ENCODE assay signal across 15 cellular contexts in the genomic region with DNA sequence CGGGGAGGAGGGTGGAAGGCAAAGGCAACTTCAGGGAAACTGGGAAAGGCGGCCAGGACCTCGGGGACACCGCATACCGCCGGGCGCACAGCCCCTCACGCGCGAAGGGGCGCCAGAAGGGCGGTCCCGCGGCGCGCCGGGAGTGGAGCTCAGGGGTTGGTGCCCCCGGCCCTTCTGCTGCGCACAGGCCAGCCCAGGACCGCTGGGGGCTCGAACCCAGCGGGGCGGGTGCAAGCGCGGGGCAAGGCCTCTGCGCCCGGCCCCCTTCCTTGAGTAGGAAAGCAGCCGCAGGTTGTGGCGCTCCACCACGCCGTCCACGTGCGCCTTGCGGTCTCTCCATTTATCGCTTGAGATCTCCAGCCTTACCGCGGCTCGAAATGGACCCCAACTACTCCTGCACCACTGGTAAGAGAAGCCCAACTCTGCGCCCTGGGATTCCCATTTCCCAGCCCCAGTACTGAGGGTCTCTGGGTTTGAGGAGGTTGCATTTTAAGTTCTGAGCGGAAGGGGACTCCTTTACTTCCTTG. TPM values are rescaled to one million over a fixed set of nuclear protein-coding genes. Genes with fewer than 3 reads are reported as not detected.
DNase-seq lines count a peak whose midpoint lies in the region; ATAC-seq, FAIRE-seq and TF ChIP-seq lines count a peak whose summit lies in the region.
"Had no signal": no experiment of that assay in that cellular context is flagged by ENCODE, and none has a peak within 500 bp of the region (broad histone marks: within the 10 kb centered on the region; RNA-seq: fewer than 3 reads in every experiment).

No MANE protein-coding gene starts in this region.

- H3K9ac ChIP-seq in HepG2 (ENCODE audit: insufficient read depth, low read depth, low read length): no peak overlapping the region
- H3K9ac ChIP-seq: KMS-11 had no signal

- H4K20me1 ChIP-seq in HepG2 (ENCODE audit: insufficient read depth, low read length): no peaks in the 10 kb centered on the region

- intact Hi-C loops in CD4-positive, alpha-beta T cell (cut with DNase I, micrococcal nuclease): no loop called here
- intact Hi-C loops in ascending aorta (cut with DNase I): loop anchor here (10.0 kb wide), 1 partner anchor 549 kb away; a partner anchor contains a TSS
- intact Hi-C loops in HepG2 (cut with micrococcal nuclease; ENCODE audit: unreplicated experiment): no loop called here

- peak; percentile 23 for ATAC-seq in CD4-positive, alpha-beta T cell (ENCODE audit: poor library complexity)
- peak; percentile 30 to 31 for ATAC-seq in naive thymus-derived CD8-positive, alpha-beta T cell
- ATAC-seq in HG02973 (IDR thresholded peaks at IDR 0.05; ENCODE audit: unreplicated experiment) (no peak), HepG2 (no peak)
- ATAC-seq: pancreas had no signal

- peaks cover 95% of the 10 kb centered on the region for H3K27me3 Mint-ChIP-seq in CD4-positive, alpha-beta T cell
- H3K27me3 Mint-ChIP-seq in HFFc6 (ENCODE audit: insufficient read depth) (peaks cover 63% of the 10 kb centered on the region), chondrocyte (ENCODE audit: low read depth) (peaks cover 57% of the 10 kb centered on the region)
- H3K27me3 Mint-ChIP-seq in naive thymus-derived CD8-positive, alpha-beta T cell: peaks cover 57 to 100% (median 72%) of the 10 kb centered on the region in 5 donors

- H3K9me3 Mint-ChIP-seq in CD4-positive, alpha-beta T cell: no peaks in the 10 kb centered on the region
- H3K9me3 Mint-ChIP-seq in HFFc6 (no peaks in the 10 kb centered on the region), chondrocyte (ENCODE audit: low read depth) (no peaks in the 10 kb centered on the region)
- H3K9me3 Mint-ChIP-seq in naive thymus-derived CD8-positive, alpha-beta T cell: no peaks in the 10 kb centered on the region

- no peak for TF ChIP-seq POLR2A in HepG2 (IDR thresholded peaks at IDR 0.05; ENCODE audit: insufficient read depth in 1 of 2, low read depth in 2 of 2, low read length in 2 of 2)
- no peak for TF ChIP-seq POLR2A in tibial nerve (IDR thresholded peaks at IDR 0.05)

- no peaks in the 10 kb centered on the region for H3K36me3 Mint-ChIP-seq in CD4-positive, alpha-beta T cell (ENCODE audit: low read depth)
- H3K36me3 Mint-ChIP-seq in HFFc6 (ENCODE audit: low read depth) (no peaks in the 10 kb centered on the region; the same call in 1 of the 2 replicates), chondrocyte (ENCODE audit: low read depth) (no peaks in the 10 kb centered on the region)
- peaks cover 0 to 2% (median 0%) of the 10 kb centered on the region in 3 donors for H3K36me3 Mint-ChIP-seq in naive thymus-derived CD8-positive, alpha-beta T cell
- H3K36me3 Mint-ChIP-seq: CD4-positive, CD25-positive, alpha-beta regulatory T cell had no signal

- CTCF ChIA-PET in CD4-positive, alpha-beta T cell (lab: Charles Lee): no interaction called here
- CTCF ChIA-PET in HepG2 (lab: Yijun Ruan, JAX; ENCODE audit: low intra/inter-chr PET ratio, low total read pairs): no interaction called here

- no TSS peak for BruUV-seq in HepG2 (replicated peaks; lab: Mats Ljungman, UMichigan)

- H3K27ac ChIP-seq in CD4-positive, alpha-beta T cell (ENCODE audit: low read depth, low read length): no peak overlapping the region
- H3K27ac ChIP-seq in ascending aorta: no peak overlapping the region
- H3K27ac ChIP-seq in HepG2 (ENCODE audit: extremely low read length, insufficient read depth, low read length): no peak overlapping the region
- peak overlapping the region in 2 of 4 donors; percentile 10 to 40 for H3K27ac ChIP-seq in tibial nerve
- H3K27ac ChIP-seq: KMS-11, pancreas had no signal

- TF ChIP-seq CTCF in CD4-positive, alpha-beta T cell (IDR thresholded peaks at IDR 0.05): no peak
- TF ChIP-seq CTCF in HFFc6 (IDR thresholded peaks at IDR 0.05): no peak
- TF ChIP-seq CTCF in chondrocyte (IDR thresholded peaks at IDR 0.05): no peak
- no peak for TF ChIP-seq CTCF in ascending aorta (IDR thresholded peaks at IDR 0.05)
- TF ChIP-seq CTCF in HepG2 (CRISPR knock-in tag; IDR thresholded peaks at IDR 0.05): no peak
- TF ChIP-seq CTCF in tibial nerve (IDR thresholded peaks at IDR 0.05): no peak

- no peak for TF ChIP-seq RAD21 in HepG2 (CRISPR knock-in tag; IDR thresholded peaks at IDR 0.05)

- H3K36me3 ChIP-seq in ascending aorta (no peaks in the 10 kb centered on the region), HepG2 (replicated peaks in 1 of 2; ENCODE audit: control insufficient read depth in 1 of 2, insufficient read depth in 2 of 2, low read length in 2 of 2) (no peaks in the 10 kb centered on the region), tibial nerve (no peaks in the 10 kb centered on the region)
- H3K36me3 ChIP-seq: pancreas had no signal

- H3K4me1 ChIP-seq in ascending aorta: peaks cover 12 to 15% of the 10 kb centered on the region in 2 donors
- H3K4me1 ChIP-seq in HepG2 (ENCODE audit: insufficient read depth, low read length): peaks cover 33% of the 10 kb centered on the region
- peaks cover 0 to 70% (median 23%) of the 10 kb centered on the region in 4 donors for H3K4me1 ChIP-seq in tibial nerve

- no peak for DNase-seq in CD4-positive, alpha-beta T cell
- DNase-seq in HFFc6 (no peak), chondrocyte (ENCODE audit: low spot score) (no peak), ascending aorta (ENCODE audit: low spot score in 2 of 2) (no peak), HepG2 (ENCODE audit: low spot score) (no peak), tibial nerve (ENCODE audit: low spot score in 2 of 2) (no peak)
- DNase-seq in naive thymus-derived CD8-positive, alpha-beta T cell: no peak
- DNase-seq: activated CD4-positive, CD25-positive, alpha-beta regulatory T cell treated with anti-CD3 and anti-CD28 coated beads, Interleukin-2, amount 50 U/mL, for 72 hours; CD4-positive, CD25-positive, alpha-beta regulatory T cell; pancreas; stimulated activated CD4-positive, alpha-beta T cell treated with anti-CD3 and anti-CD28 coated beads, Interleukin-4, amount 100 ng/mL, for 1 hour had no signal

- no peak for TF ChIP-seq EP300 in HepG2 (IDR thresholded peaks at IDR 0.05; ENCODE audit: low read depth in 2 of 2, low read length in 2 of 2)
- no peak for TF ChIP-seq EP300 in HepG2 (CRISPR knock-in tag; IDR thresholded peaks at IDR 0.05; ENCODE audit: borderline replicate concordance)
- no peak for TF ChIP-seq EP300 in tibial nerve (IDR thresholded peaks at IDR 0.05)

- in situ Hi-C loops in HepG2 (cut with HindIII; ENCODE audit: extremely low pct_ligation_motif_present, low pct_unique_long_range_greater_than_20kb): no loop called here

- no peak for FAIRE-seq in HepG2 (lab: Jason Lieb, UNC)
- FAIRE-seq: pancreas had no signal

- H3K27me3 ChIP-seq in CD4-positive, alpha-beta T cell (ENCODE audit: control insufficient read depth, insufficient read depth, low read length): peaks cover 91% of the 10 kb centered on the region
- no peaks in the 10 kb centered on the region for H3K27me3 ChIP-seq in ascending aorta
- peaks cover 10 to 85% of the 10 kb centered on the region in 2 experiments; a peak in 4 of 5 replicates for H3K27me3 ChIP-seq in HepG2 (ENCODE audit: control insufficient read depth in 1 of 2, insufficient read depth in 2 of 2, low read length in 2 of 2)
- peaks cover 0 to 47% of the 10 kb centered on the region in 2 donors for H3K27me3 ChIP-seq in tibial nerve
- H3K27me3 ChIP-seq: pancreas had no signal

- H3K9me3 ChIP-seq in CD4-positive, alpha-beta T cell (ENCODE audit: control insufficient read depth, low read length): no peaks in the 10 kb centered on the region
- H3K9me3 ChIP-seq in ascending aorta (no peaks in the 10 kb centered on the region), HepG2 (ENCODE audit: low read length) (no peaks in the 10 kb centered on the region), tibial nerve (no peaks in the 10 kb centered on the region)
- H3K9me3 ChIP-seq: pancreas had no signal

- H3K79me2 ChIP-seq in HepG2 (ENCODE audit: insufficient read depth, low read length): no peaks in the 10 kb centered on the region

- WGBS in HepG2 (ENCODE audit: low lambda C conversion rate): 77% methylated on average over 32 of the region's 40 CpGs
- WGBS in tibial nerve, 2 donors: 28 to 37% methylated on average over 39 of the region's 40 CpGs

- no peak overlapping the region for H2AFZ ChIP-seq in HepG2 (ENCODE audit: low read length)

- H3K4me1 Mint-ChIP-seq in CD4-positive, alpha-beta T cell (ENCODE audit: low read depth): peaks cover 56% of the 10 kb centered on the region
- H3K4me1 Mint-ChIP-seq in HFFc6 (ENCODE audit: low read depth): peaks cover 23% of the 10 kb centered on the region
- H3K4me1 Mint-ChIP-seq in chondrocyte (ENCODE audit: low read depth): peaks cover 22% of the 10 kb centered on the region
- H3K4me1 Mint-ChIP-seq in naive thymus-derived CD8-positive, alpha-beta T cell: peaks cover 23 to 55% (median 36%) of the 10 kb centered on the region in 4 donors

- POLR2A ChIA-PET in CD4-positive, alpha-beta T cell (lab: Charles Lee): no interaction called here
- POLR2A ChIA-PET in naive thymus-derived CD8-positive, alpha-beta T cell (lab: Charles Lee): interaction anchor here (0.6 to 2.2 kb wide), 2 partner anchors 12 to 48 kb away, joined by 3 to 6 read pairs; no protein-coding TSS in a partner anchor
- POLR2A ChIA-PET in HepG2 (lab: Yijun Ruan, JAX): no interaction called here

- H3K27ac Mint-ChIP-seq in CD4-positive, alpha-beta T cell: no peak overlapping the region
- H3K27ac Mint-ChIP-seq in HFFc6 (no peak overlapping the region), chondrocyte (ENCODE audit: unreplicated experiment) (no peak overlapping the region)
- peak overlapping the region in 1 of 10 donors; percentile 74 for H3K27ac Mint-ChIP-seq in naive thymus-derived CD8-positive, alpha-beta T cell

- no peak overlapping the region for H3K4me3 ChIP-seq in ascending aorta
- H3K4me3 ChIP-seq in HepG2 (replicated peaks in 1 of 3; ENCODE audit: insufficient read depth in 1 of 3, low read depth in 2 of 3, low read length in 3 of 3): no peak overlapping the region
- peak overlapping the region in 2 of 4 donors; percentile 20 to 37 for H3K4me3 ChIP-seq in tibial nerve
- H3K4me3 ChIP-seq: pancreas had no signal

- peak overlapping the region; percentile 68 for H3K4me3 Mint-ChIP-seq in CD4-positive, alpha-beta T cell
- peak overlapping the region; percentile 83; the same call in 1 of the 2 replicates for H3K4me3 Mint-ChIP-seq in HFFc6
- H3K4me3 Mint-ChIP-seq in chondrocyte (ENCODE audit: unreplicated experiment): peak overlapping the region; percentile 67
- peak overlapping the region; percentile 53 to 86 (median 66) for H3K4me3 Mint-ChIP-seq in naive thymus-derived CD8-positive, alpha-beta T cell

- no peak overlapping the region for H3K4me2 ChIP-seq in HepG2 (ENCODE audit: low read depth, low read length)
- H3K4me2 ChIP-seq: KMS-11 had no signal

RNA-seq across cellular contexts. Expression of a gene that starts 3.0 kb away (rescaled TPM):
- total RNA-seq in CD4-positive, alpha-beta T cell: not detected
- 1 to 10 TPM in 1 of 6 experiments, under 1 TPM in 1, not detected in 4; 0.50 to 1.5 TPM for total RNA-seq in HFFc6 (2021; fragmentation: NEBNext Ultra II Directional; extraction: Animal tissue kit (Norgen Biotek cat#: 25700))
- 1.1 TPM in 1 of 3 replicates, not detected in the others for total RNA-seq in chondrocyte
- not detected for total RNA-seq in naive thymus-derived CD8-positive, alpha-beta T cell
- polyA plus RNA-seq in naive thymus-derived CD8-positive, alpha-beta T cell: not detected
- 183 TPM for total RNA-seq in ascending aorta
- 10.4 and 14.0 TPM in 2 replicates for total RNA-seq in HepG2 (2016; rRNA removed; fragmentation: Illumina TruSeq; extraction: Trizol)
- total RNA-seq in HepG2 (2016; cell fraction: cytosol; rRNA removed; fragmentation: Illumina TruSeq; extraction: Trizol; ENCODE audit: low read depth): 1.2 and 6.7 TPM in 2 replicates
- total RNA-seq in HepG2 (2016; cell fraction: insoluble cytoplasmic fraction; rRNA removed; fragmentation: Illumina TruSeq; extraction: Trizol): 11.0 and 11.9 TPM in 2 replicates
- total RNA-seq in HepG2 (2016; cell fraction: membrane; rRNA removed; fragmentation: Illumina TruSeq; extraction: Trizol): 3.9 and 4.7 TPM in 2 replicates
- total RNA-seq in HepG2 (2016; cell fraction: nucleus; rRNA removed; fragmentation: Illumina TruSeq; extraction: Trizol): 2.4 and 4.5 TPM in 2 replicates
- polyA plus RNA-seq in HepG2 (2011; rRNA removed): 4.8 and 8.3 TPM in 2 replicates
- polyA plus RNA-seq in HepG2 (2011; cell fraction: cytosol; rRNA removed): 5.8 and 10.7 TPM in 2 replicates
- polyA plus RNA-seq in HepG2 (2011; cell fraction: nucleus; rRNA removed): 2.9 and 3.7 TPM in 2 replicates
- 4.1 and 6.6 TPM in 2 replicates for polyA plus RNA-seq in HepG2 (2012)
- 3.5 TPM in 2 replicates for polyA plus RNA-seq in HepG2 (2016; cell fraction: cytosol; fragmentation: Illumina TruSeq; extraction: Trizol; ENCODE audit: low read depth)
- 12.3 and 12.6 TPM in 2 replicates for polyA plus RNA-seq in HepG2 (2016; cell fraction: insoluble cytoplasmic fraction; fragmentation: Illumina TruSeq; extraction: Trizol; ENCODE audit: low read depth)
- 6.3 and 7.2 TPM in 2 replicates for polyA plus RNA-seq in HepG2 (2016; cell fraction: membrane; fragmentation: Illumina TruSeq; extraction: Trizol; ENCODE audit: low read depth)
- polyA plus RNA-seq in HepG2 (2016; cell fraction: nucleus; fragmentation: Illumina TruSeq; extraction: Trizol; ENCODE audit: insufficient read depth, low read depth): 10.5 and 12.1 TPM in 2 replicates
- polyA minus RNA-seq in HepG2 (2011; rRNA and poly(A)+ RNA removed; ENCODE audit: low replicate concordance): 9.5 TPM in 1 of 2 replicates, not detected in the other
- 2.8 TPM in 1 of 2 replicates, not detected in the other for polyA minus RNA-seq in HepG2 (2011; cell fraction: cytosol; rRNA and poly(A)+ RNA removed)
- polyA minus RNA-seq in HepG2 (2011; cell fraction: nucleus; rRNA and poly(A)+ RNA removed): 1.5 TPM in 1 of 2 replicates, not detected in the other
- total RNA-seq in tibial nerve: 100 to 1,000 TPM in 1 of 4 donors, 10 to 100 TPM in 2, not detected in 1; 18.8 to 365 (median 93.3) TPM
- total RNA-seq: CD4-positive, CD25-positive, alpha-beta regulatory T cell had no signal
- polyA plus RNA-seq: CD4-positive, CD25-positive, alpha-beta regulatory T cell had no signal

RNA-seq across cellular contexts. Expression of a gene that starts 3.0 kb away (rescaled TPM):
- total RNA-seq in CD4-positive, alpha-beta T cell: not detected
- under 1 TPM in 5 of 6 experiments, not detected in 1; 0.21 to 0.41 (median 0.28) TPM for total RNA-seq in HFFc6 (2021; fragmentation: NEBNext Ultra II Directional; extraction: Animal tissue kit (Norgen Biotek cat#: 25700))
- total RNA-seq in chondrocyte (0.35 to 0.59 TPM in 2 of 3 replicates, not detected in the other), ascending aorta (105 TPM), HepG2 (2016; rRNA removed; fragmentation: Illumina TruSeq; extraction: Trizol) (4.6 and 5.5 TPM in 2 replicates), tibial nerve (100 to 1,000 TPM in 1 of 4 donors, 10 to 100 TPM in 3; 38.5 to 103 (median 53.2) TPM)
- total RNA-seq in naive thymus-derived CD8-positive, alpha-beta T cell: not detected
- polyA plus RNA-seq in naive thymus-derived CD8-positive, alpha-beta T cell: not detected
- 3.8 and 10.7 TPM in 2 replicates for total RNA-seq in HepG2 (2016; cell fraction: cytosol; rRNA removed; fragmentation: Illumina TruSeq; extraction: Trizol; ENCODE audit: low read depth)
- 4.5 and 5.2 TPM in 2 replicates for total RNA-seq in HepG2 (2016; cell fraction: insoluble cytoplasmic fraction; rRNA removed; fragmentation: Illumina TruSeq; extraction: Trizol)
- total RNA-seq in HepG2 (2016; cell fraction: membrane; rRNA removed; fragmentation: Illumina TruSeq; extraction: Trizol): 4.8 and 6.1 TPM in 2 replicates
- 1.6 and 1.9 TPM in 2 replicates for total RNA-seq in HepG2 (2016; cell fraction: nucleus; rRNA removed; fragmentation: Illumina TruSeq; extraction: Trizol)
- polyA plus RNA-seq in HepG2 (2011; rRNA removed): not detected in 2 replicates
- 0.17 TPM in 1 of 2 replicates, not detected in the other for polyA plus RNA-seq in HepG2 (2011; cell fraction: cytosol; rRNA removed)
- polyA plus RNA-seq in HepG2 (2011; cell fraction: nucleus; rRNA removed): not detected in 2 replicates
- polyA plus RNA-seq in HepG2 (2012): not detected in 2 replicates
- 4.5 and 9.2 TPM in 2 replicates for polyA plus RNA-seq in HepG2 (2016; cell fraction: cytosol; fragmentation: Illumina TruSeq; extraction: Trizol; ENCODE audit: low read depth)
- 5.1 and 5.3 TPM in 2 replicates for polyA plus RNA-seq in HepG2 (2016; cell fraction: insoluble cytoplasmic fraction; fragmentation: Illumina TruSeq; extraction: Trizol; ENCODE audit: low read depth)
- 4.1 and 7.0 TPM in 2 replicates for polyA plus RNA-seq in HepG2 (2016; cell fraction: membrane; fragmentation: Illumina TruSeq; extraction: Trizol; ENCODE audit: low read depth)
- 2.3 and 3.0 TPM in 2 replicates for polyA plus RNA-seq in HepG2 (2016; cell fraction: nucleus; fragmentation: Illumina TruSeq; extraction: Trizol; ENCODE audit: insufficient read depth, low read depth)
- polyA minus RNA-seq in HepG2 (2011; rRNA and poly(A)+ RNA removed; ENCODE audit: low replicate concordance): not detected in 2 replicates
- not detected in 2 replicates for polyA minus RNA-seq in HepG2 (2011; cell fraction: cytosol; rRNA and poly(A)+ RNA removed)
- polyA minus RNA-seq in HepG2 (2011; cell fraction: nucleus; rRNA and poly(A)+ RNA removed): not detected in 2 replicates
- total RNA-seq: CD4-positive, CD25-positive, alpha-beta regulatory T cell had no signal
- polyA plus RNA-seq: CD4-positive, CD25-positive, alpha-beta regulatory T cell had no signal

RNA-seq across cellular contexts. Expression of a gene that starts 9.9 kb away (rescaled TPM):
- total RNA-seq in CD4-positive, alpha-beta T cell: 1 to 10 TPM; 2.5 to 2.9 TPM
- total RNA-seq in HFFc6 (2021; fragmentation: NEBNext Ultra II Directional; extraction: Animal tissue kit (Norgen Biotek cat#: 25700)): 100 to 1,000 TPM; 192 to 469 (median 458) TPM
- 23.2 to 35.8 TPM (median 31.4 TPM) in 3 replicates for total RNA-seq in chondrocyte
- 1 to 10 TPM; 1.3 to 1.6 TPM for total RNA-seq in naive thymus-derived CD8-positive, alpha-beta T cell
- 10 to 100 TPM in 2 of 3 donors, 1 to 10 TPM in 1; 7.1 to 21.9 (median 10.5) TPM for polyA plus RNA-seq in naive thymus-derived CD8-positive, alpha-beta T cell
- total RNA-seq in ascending aorta: 456 TPM
- 1,072 and 1,398 TPM in 2 replicates for total RNA-seq in HepG2 (2016; rRNA removed; fragmentation: Illumina TruSeq; extraction: Trizol)
- total RNA-seq in HepG2 (2016; cell fraction: cytosol; rRNA removed; fragmentation: Illumina TruSeq; extraction: Trizol; ENCODE audit: low read depth): 449 and 580 TPM in 2 replicates
- total RNA-seq in HepG2 (2016; cell fraction: insoluble cytoplasmic fraction; rRNA removed; fragmentation: Illumina TruSeq; extraction: Trizol): 1,060 and 1,516 TPM in 2 replicates
- 620 and 688 TPM in 2 replicates for total RNA-seq in HepG2 (2016; cell fraction: membrane; rRNA removed; fragmentation: Illumina TruSeq; extraction: Trizol)
- total RNA-seq in HepG2 (2016; cell fraction: nucleus; rRNA removed; fragmentation: Illumina TruSeq; extraction: Trizol): 375 and 428 TPM in 2 replicates
- polyA plus RNA-seq in HepG2 (2011; rRNA removed): 65.7 and 110 TPM in 2 replicates
- polyA plus RNA-seq in HepG2 (2011; cell fraction: cytosol; rRNA removed): 60.2 and 170 TPM in 2 replicates
- 44.6 and 58.6 TPM in 2 replicates for polyA plus RNA-seq in HepG2 (2011; cell fraction: nucleus; rRNA removed)
- 41.0 and 60.0 TPM in 2 replicates for polyA plus RNA-seq in HepG2 (2012)
- polyA plus RNA-seq in HepG2 (2016; cell fraction: cytosol; fragmentation: Illumina TruSeq; extraction: Trizol; ENCODE audit: low read depth): 331 and 417 TPM in 2 replicates
- polyA plus RNA-seq in HepG2 (2016; cell fraction: insoluble cytoplasmic fraction; fragmentation: Illumina TruSeq; extraction: Trizol; ENCODE audit: low read depth): 916 and 1,090 TPM in 2 replicates
- polyA plus RNA-seq in HepG2 (2016; cell fraction: membrane; fragmentation: Illumina TruSeq; extraction: Trizol; ENCODE audit: low read depth): 493 and 496 TPM in 2 replicates
- 455 and 459 TPM in 2 replicates for polyA plus RNA-seq in HepG2 (2016; cell fraction: nucleus; fragmentation: Illumina TruSeq; extraction: Trizol; ENCODE audit: insufficient read depth, low read depth)
- polyA minus RNA-seq in HepG2 (2011; rRNA and poly(A)+ RNA removed; ENCODE audit: low replicate concordance): 37.7 and 61.5 TPM in 2 replicates
- polyA minus RNA-seq in HepG2 (2011; cell fraction: cytosol; rRNA and poly(A)+ RNA removed): 10.3 and 29.3 TPM in 2 replicates
- 4.0 and 4.5 TPM in 2 replicates for polyA minus RNA-seq in HepG2 (2011; cell fraction: nucleus; rRNA and poly(A)+ RNA removed)
- total RNA-seq in tibial nerve: 1,000 to 10,000 TPM in 1 of 4 donors, 100 to 1,000 TPM in 3; 229 to 1,068 (median 290) TPM

RNA-seq across cellular contexts. Expression of a gene that starts 16.2 kb away (rescaled TPM):
- not detected for total RNA-seq in CD4-positive, alpha-beta T cell
- not detected for total RNA-seq in HFFc6 (2021; fragmentation: NEBNext Ultra II Directional; extraction: Animal tissue kit (Norgen Biotek cat#: 25700))
- total RNA-seq in chondrocyte: not detected in 3 replicates
- not detected for total RNA-seq in naive thymus-derived CD8-positive, alpha-beta T cell
- not detected for polyA plus RNA-seq in naive thymus-derived CD8-positive, alpha-beta T cell
- total RNA-seq in ascending aorta: not detected
- total RNA-seq in HepG2 (2016; rRNA removed; fragmentation: Illumina TruSeq; extraction: Trizol): 0.89 TPM in 1 of 2 replicates, not detected in the other
- total RNA-seq in HepG2 (2016; cell fraction: cytosol; rRNA removed; fragmentation: Illumina TruSeq; extraction: Trizol; ENCODE audit: low read depth): not detected in 2 replicates
- 0.45 TPM in 1 of 2 replicates, not detected in the other for total RNA-seq in HepG2 (2016; cell fraction: insoluble cytoplasmic fraction; rRNA removed; fragmentation: Illumina TruSeq; extraction: Trizol)
- not detected in 2 replicates for total RNA-seq in HepG2 (2016; cell fraction: membrane; rRNA removed; fragmentation: Illumina TruSeq; extraction: Trizol)
- total RNA-seq in HepG2 (2016; cell fraction: nucleus; rRNA removed; fragmentation: Illumina TruSeq; extraction: Trizol): not detected in 2 replicates
- not detected in 2 replicates for polyA plus RNA-seq in HepG2 (2011; rRNA removed)
- not detected in 2 replicates for polyA plus RNA-seq in HepG2 (2011; cell fraction: cytosol; rRNA removed)
- polyA plus RNA-seq in HepG2 (2011; cell fraction: nucleus; rRNA removed): not detected in 2 replicates
- not detected in 2 replicates for polyA plus RNA-seq in HepG2 (2012)
- 1.1 TPM in 1 of 2 replicates, not detected in the other for polyA plus RNA-seq in HepG2 (2016; cell fraction: cytosol; fragmentation: Illumina TruSeq; extraction: Trizol; ENCODE audit: low read depth)
- 1.3 TPM in 1 of 2 replicates, not detected in the other for polyA plus RNA-seq in HepG2 (2016; cell fraction: insoluble cytoplasmic fraction; fragmentation: Illumina TruSeq; extraction: Trizol; ENCODE audit: low read depth)
- not detected in 2 replicates for polyA plus RNA-seq in HepG2 (2016; cell fraction: membrane; fragmentation: Illumina TruSeq; extraction: Trizol; ENCODE audit: low read depth)
- polyA plus RNA-seq in HepG2 (2016; cell fraction: nucleus; fragmentation: Illumina TruSeq; extraction: Trizol; ENCODE audit: insufficient read depth, low read depth): not detected in 2 replicates
- not detected in 2 replicates for polyA minus RNA-seq in HepG2 (2011; rRNA and poly(A)+ RNA removed; ENCODE audit: low replicate concordance)
- not detected in 2 replicates for polyA minus RNA-seq in HepG2 (2011; cell fraction: cytosol; rRNA and poly(A)+ RNA removed)
- polyA minus RNA-seq in HepG2 (2011; cell fraction: nucleus; rRNA and poly(A)+ RNA removed): not detected in 2 replicates
- not detected for total RNA-seq in tibial nerve
- total RNA-seq: CD4-positive, CD25-positive, alpha-beta regulatory T cell; lower leg skin; pancreas; subcutaneous adipose tissue had no signal
- polyA plus RNA-seq: CD4-positive, CD25-positive, alpha-beta regulatory T cell; pancreas had no signal

RNA-seq across cellular contexts. Expression of a gene that starts 22.3 kb away (rescaled TPM):
- total RNA-seq in CD4-positive, alpha-beta T cell: 1 to 10 TPM; 2.3 to 2.7 TPM
- total RNA-seq in HFFc6 (2021; fragmentation: NEBNext Ultra II Directional; extraction: Animal tissue kit (Norgen Biotek cat#: 25700)): not detected
- 2.6 to 5.8 TPM (median 4.4 TPM) in 3 replicates for total RNA-seq in chondrocyte
- total RNA-seq in naive thymus-derived CD8-positive, alpha-beta T cell: 10 to 100 TPM; 18.4 to 18.9 TPM
- 10 to 100 TPM; 82.3 to 97.4 (median 94.2) TPM for polyA plus RNA-seq in naive thymus-derived CD8-positive, alpha-beta T cell
- total RNA-seq in ascending aorta: 9.8 TPM
- 169 and 211 TPM in 2 replicates for total RNA-seq in HepG2 (2016; rRNA removed; fragmentation: Illumina TruSeq; extraction: Trizol)
- 74.8 and 116 TPM in 2 replicates for total RNA-seq in HepG2 (2016; cell fraction: cytosol; rRNA removed; fragmentation: Illumina TruSeq; extraction: Trizol; ENCODE audit: low read depth)
- total RNA-seq in HepG2 (2016; cell fraction: insoluble cytoplasmic fraction; rRNA removed; fragmentation: Illumina TruSeq; extraction: Trizol): 152 and 218 TPM in 2 replicates
- total RNA-seq in HepG2 (2016; cell fraction: membrane; rRNA removed; fragmentation: Illumina TruSeq; extraction: Trizol): 102 and 129 TPM in 2 replicates
- total RNA-seq in HepG2 (2016; cell fraction: nucleus; rRNA removed; fragmentation: Illumina TruSeq; extraction: Trizol): 74.7 and 86.2 TPM in 2 replicates
- 1.2 and 1.9 TPM in 2 replicates for polyA plus RNA-seq in HepG2 (2011; rRNA removed)
- 0.65 and 3.2 TPM in 2 replicates for polyA plus RNA-seq in HepG2 (2011; cell fraction: cytosol; rRNA removed)
- polyA plus RNA-seq in HepG2 (2011; cell fraction: nucleus; rRNA removed): 0.74 and 1.2 TPM in 2 replicates
- 7.4 and 10.6 TPM in 2 replicates for polyA plus RNA-seq in HepG2 (2012)
- polyA plus RNA-seq in HepG2 (2016; cell fraction: cytosol; fragmentation: Illumina TruSeq; extraction: Trizol; ENCODE audit: low read depth): 118 and 166 TPM in 2 replicates
- 244 and 275 TPM in 2 replicates for polyA plus RNA-seq in HepG2 (2016; cell fraction: insoluble cytoplasmic fraction; fragmentation: Illumina TruSeq; extraction: Trizol; ENCODE audit: low read depth)
- 146 and 151 TPM in 2 replicates for polyA plus RNA-seq in HepG2 (2016; cell fraction: membrane; fragmentation: Illumina TruSeq; extraction: Trizol; ENCODE audit: low read depth)
- polyA plus RNA-seq in HepG2 (2016; cell fraction: nucleus; fragmentation: Illumina TruSeq; extraction: Trizol; ENCODE audit: insufficient read depth, low read depth): 115 and 132 TPM in 2 replicates
- 0.28 and 5.1 TPM in 2 replicates for polyA minus RNA-seq in HepG2 (2011; rRNA and poly(A)+ RNA removed; ENCODE audit: low replicate concordance)
- polyA minus RNA-seq in HepG2 (2011; cell fraction: cytosol; rRNA and poly(A)+ RNA removed): 1.3 and 2.2 TPM in 2 replicates
- 0.64 TPM in 1 of 2 replicates, not detected in the other for polyA minus RNA-seq in HepG2 (2011; cell fraction: nucleus; rRNA and poly(A)+ RNA removed)
- 10 to 100 TPM in 2 of 4 donors, 1 to 10 TPM in 2; 3.0 to 34.3 (median 11.3) TPM for total RNA-seq in tibial nerve

Comparison
In these comparisons a context has a peak if more than half of its experiments do, and no peak if none do; other contexts are left out.
1. ATAC-seq: peak in CD4-positive, alpha-beta T cell (single experiment) and naive thymus-derived CD8-positive, alpha-beta T cell (2 of 2); none in HG02973 (single experiment) and HepG2 (single experiment).
2. Peak in every context shown above with its lines, with median percentiles within 50 percentile points of each other: H3K4me3 Mint-ChIP-seq.